Comparison of ENCODE assay signal across 1 cellular context in genomic region chr4:165164257-165164656, GRCh38.
TF ChIP-seq lines count a peak whose summit lies in the region.

No MANE protein-coding gene starts in this region.

TF ChIP-seq in HepG2, 621 proteins besides CTCF, POLR2A, EP300 and RAD21:
- TF ChIP-seq SKIL (CRISPR knock-in tag; IDR thresholded peaks at IDR 0.05; ENCODE audit: borderline replicate concordance) = no peak
- TF ChIP-seq FOXA1 (IDR thresholded peaks at IDR 0.05) = no peak
- peak; percentile 72 for TF ChIP-seq FOXA1 (CRISPR knock-in tag; IDR thresholded peaks at IDR 0.05)
- peak; percentile 86 for TF ChIP-seq SIX1 (CRISPR knock-in tag; IDR thresholded peaks at IDR 0.05; ENCODE audit: borderline replicate concordance)
- TF ChIP-seq ARID5B (CRISPR knock-in tag; IDR thresholded peaks at IDR 0.05) = 0 out of 2 replicates have a peak, but pooled peaks have one; percentile 13
- no peak for TF ChIP-seq ZNF773 (CRISPR knock-in tag; IDR thresholded peaks at IDR 0.05; ENCODE audit: borderline replicate concordance)
- no peak for TF ChIP-seq SNRNP70 (IDR thresholded peaks at IDR 0.05; ENCODE audit: low read depth, low read length)
TF ChIP-seq in HepG2: peak in this region for 3.
